ENCODE assay signal across 8 cellular contexts in genomic region chr3:158539414-158540014, GRCh38. TPM values are rescaled to one million over a fixed set of nuclear protein-coding genes. Genes with fewer than 3 reads are reported as not detected.
DNase-seq lines count a peak whose midpoint lies in the region; ATAC-seq, FAIRE-seq and TF ChIP-seq lines count a peak whose summit lies in the region.

No MANE protein-coding gene starts in this region.

- TF ChIP-seq EP300 in transverse colon (IDR thresholded peaks at IDR 0.05; ENCODE audit: low read depth) (no peak), suprapubic skin (IDR thresholded peaks at IDR 0.05) (no peak)

- H3K27ac ChIP-seq in GM23248 (no peak overlapping the region), transverse colon (no peak overlapping the region), suprapubic skin (no peak overlapping the region)

- H3K36me3 ChIP-seq in GM23248 (ENCODE audit: low read depth) (no peaks in the 10 kb centered on the region), transverse colon (peaks cover 0 to 5% (median 0%) of the 10 kb centered on the region in 4 donors), suprapubic skin (peaks cover 12% of the 10 kb centered on the region)

- 71 to 73% methylated on average over 3 of the region's 3 CpGs for WGBS in GM23248 (ENCODE audit: low coverage in 1 of 2, low lambda C conversion rate in 2 of 2, missing lambda C conversion rate in 2 of 2), 2 experiments
- WGBS in transverse colon (ENCODE audit: low coverage in 1 of 2), 2 donors, result 67 to 81% methylated on average over 3 of the region's 3 CpGs
- 77% methylated on average over 3 of the region's 3 CpGs for WGBS in suprapubic skin

- no peak overlapping the region for H3K9ac ChIP-seq in GM23248

- H3K4me1 ChIP-seq in GM23248 (ENCODE audit: insufficient read depth) (no peaks in the 10 kb centered on the region), transverse colon (no peaks in the 10 kb centered on the region), suprapubic skin (no peaks in the 10 kb centered on the region)

- intact Hi-C loops in transverse colon (cut with DNase I; ENCODE audit: low total_unique reads), result no loop called here

- DNase-seq in D721Med (ENCODE audit: insufficient read length, low spot score) (no peak), GM23248 (peak; percentile 68), NCI-H1417 treated with DMSO at 0.1 percent for 48 hours (lab: John Stamatoyannopoulos, UW) (peak; percentile 27), T-helper 17 cell (peak in 1 of 3 donors; percentile 20), memory B cell (ENCODE audit: low spot score in 2 of 2) (peak in 1 of 2 donors; percentile 7), transverse colon (peak; percentile 24), suprapubic skin (ENCODE audit: low spot score in 2 of 2) (no peak)
- peak; percentile 21 for DNase-seq in central memory CD4-positive, alpha-beta T cell

- H3K4me3 ChIP-seq in GM23248 (no peak overlapping the region), transverse colon (no peak overlapping the region), suprapubic skin (no peak overlapping the region)

- H3K4me1 Mint-ChIP-seq in T-helper 17 cell, result peaks cover 3% of the 10 kb centered on the region
- H3K4me1 Mint-ChIP-seq in memory B cell, result no peaks in the 10 kb centered on the region

- H3K36me3 Mint-ChIP-seq in T-helper 17 cell (ENCODE audit: low read depth), result no peaks in the 10 kb centered on the region
- peaks cover 12% of the 10 kb centered on the region for H3K36me3 Mint-ChIP-seq in memory B cell

- H3K27me3 Mint-ChIP-seq in T-helper 17 cell (no peaks in the 10 kb centered on the region), memory B cell (no peaks in the 10 kb centered on the region)

- H3K9me3 ChIP-seq in GM23248 (ENCODE audit: low read depth), result no peaks in the 10 kb centered on the region
- H3K9me3 ChIP-seq in T-helper 17 cell (ENCODE audit: control insufficient read depth, low read length, poor library complexity, severe bottlenecking), result no peaks in the 10 kb centered on the region
- no peaks in the 10 kb centered on the region for H3K9me3 ChIP-seq in transverse colon
- H3K9me3 ChIP-seq in suprapubic skin, result no peaks in the 10 kb centered on the region

- H3K4me2 ChIP-seq in GM23248 (ENCODE audit: unreplicated experiment), result no peak overlapping the region

- H2AFZ ChIP-seq in GM23248, result peak overlapping the region; percentile 95

- H3F3A ChIP-seq in GM23248 (ENCODE audit: insufficient read depth), result no peaks in the 10 kb centered on the region

- H3K9me3 Mint-ChIP-seq in memory B cell, result no peaks in the 10 kb centered on the region

- H4K20me1 ChIP-seq in GM23248 (ENCODE audit: insufficient read depth), result no peaks in the 10 kb centered on the region

- H3K27ac Mint-ChIP-seq in T-helper 17 cell (no peak overlapping the region), memory B cell (no peak overlapping the region)

- no peak overlapping the region for H3K4me3 Mint-ChIP-seq in T-helper 17 cell
- H3K4me3 Mint-ChIP-seq in memory B cell, result no peak overlapping the region

- no peaks in the 10 kb centered on the region for H3K9me2 ChIP-seq in GM23248 (ENCODE audit: insufficient read depth)

- H3K27me3 ChIP-seq in GM23248 (replicated peaks; ENCODE audit: insufficient read depth), result no peaks in the 10 kb centered on the region
- no peaks in the 10 kb centered on the region for H3K27me3 ChIP-seq in transverse colon
- H3K27me3 ChIP-seq in suprapubic skin, result no peaks in the 10 kb centered on the region

- no peak for FAIRE-seq in D721Med (lab: Jason Lieb, UNC)

- no peak for TF ChIP-seq POLR2A in transverse colon (IDR thresholded peaks at IDR 0.05)
- TF ChIP-seq POLR2A in suprapubic skin (IDR thresholded peaks at IDR 0.05), result no peak

- ATAC-seq in T-helper 17 cell (peak; percentile 71), memory B cell (ENCODE audit: low read depth) (peak; percentile 42)

- TF ChIP-seq CTCF in D721Med (IDR thresholded peaks at IDR 0.05; ENCODE audit: insufficient read depth, missing control alignments), result peak; percentile 60
- TF ChIP-seq CTCF in transverse colon (IDR thresholded peaks at IDR 0.05), result peak; percentile 27 to 54 (median 44)
- no peak for TF ChIP-seq CTCF in suprapubic skin (IDR thresholded peaks at IDR 0.05)

- no peaks in the 10 kb centered on the region for H3K79me2 ChIP-seq in GM23248 (ENCODE audit: insufficient read depth)

- in situ Hi-C loops in GM23248 (cut with MboI), result loop anchor here (25.0 kb wide), 1 partner anchor 248 kb away; no protein-coding TSS in a partner anchor
- in situ Hi-C loops in transverse colon (cut with MboI; ENCODE audit: low pct_ligation_motif_present in 1 of 4, low pct_unique_long_range_greater_than_20kb in 1 of 4, low sequenced_read_pairs in 3 of 4), result loop anchor here in 3 of 4 donors (10.0 to 25.0 kb wide), 2 partner anchors 248 to 255 kb away; no protein-coding TSS in a partner anchor

RNA-seq across cellular contexts. Expression of gene MLF1, which starts 31.5 kb away (rescaled TPM):
- total RNA-seq in GM23248 (2014; rRNA removed; shearing (Covaris generic)), result 13.4 and 17.3 TPM in 2 replicates
- polyA plus RNA-seq in GM23248 (2016; fragmentation: Nextera tagmentation; extraction: Ambion mirVana), result 13.6 and 15.6 TPM in 2 replicates
- total RNA-seq in T-helper 17 cell (10 to 100 TPM in 1 of 2 donors, 1 to 10 TPM in 1; 7.4 to 13.5 TPM), transverse colon (10 to 100 TPM in 1 of 4 donors, 1 to 10 TPM in 2, under 1 TPM in 1; 0.60 to 21.7 (median 3.6) TPM), suprapubic skin (10 to 100 TPM in 1 of 4 donors, 1 to 10 TPM in 3; 2.3 to 12.9 (median 5.7) TPM)

Comparison
In these comparisons a context has a peak if more than half of its experiments do, and no peak if none do; other contexts are left out.
1. DNase-seq: peak in GM23248 (single experiment), NCI-H1417 treated with DMSO at 0.1 percent for 48 hours (single experiment), central memory CD4-positive, alpha-beta T cell (single experiment) and transverse colon (single experiment); none in D721Med (single experiment) and suprapubic skin (0 of 2).
2. CTCF ChIP-seq: peak in D721Med (single experiment) and transverse colon (5 of 5); none in suprapubic skin (0 of 2).